In the genomic region with DNA sequence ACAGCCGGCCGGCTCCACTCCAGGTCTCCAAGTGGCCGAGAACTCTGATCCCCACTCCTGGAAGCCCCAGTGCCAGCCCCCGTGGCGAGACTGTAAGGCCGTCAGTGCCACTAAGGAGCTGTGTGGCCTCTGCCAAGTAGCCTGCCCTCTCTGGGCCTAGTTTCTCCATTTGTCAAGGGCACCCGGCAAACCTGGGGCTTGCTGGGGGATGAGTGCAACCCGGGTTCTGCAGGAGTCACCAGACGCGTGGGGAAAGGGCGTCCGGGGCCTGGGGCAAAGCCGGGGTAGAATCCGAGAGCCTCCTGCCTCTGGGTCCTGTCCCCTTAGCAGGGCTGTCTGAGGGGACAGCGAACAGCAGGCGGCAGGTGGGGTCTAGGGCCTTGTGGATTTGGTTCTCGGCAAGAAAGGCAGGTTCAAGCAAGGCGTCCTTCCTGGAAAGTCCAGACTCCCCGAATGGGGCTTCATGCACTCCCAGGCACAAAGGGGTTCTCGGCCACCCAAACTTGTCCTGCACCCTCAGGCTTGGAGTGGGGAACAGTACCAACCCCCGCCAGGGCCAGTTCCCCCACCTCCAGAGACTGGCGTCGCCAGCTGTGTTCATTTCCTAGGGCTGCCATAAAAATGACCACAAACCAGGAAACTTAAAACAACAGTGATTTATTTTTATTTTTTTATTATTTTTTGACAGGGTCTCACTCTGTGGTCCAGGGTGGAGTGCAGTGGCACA, we compare ENCODE assay signal across 23 cellular contexts. TPM values are rescaled to one million over a fixed set of nuclear protein-coding genes. Genes with fewer than 3 reads are reported as not detected.
DNase-seq lines count a peak whose midpoint lies in the region; ATAC-seq and TF ChIP-seq lines count a peak whose summit lies in the region.
"Had no signal": no experiment of that assay in that cellular context is flagged by ENCODE, and none has a peak within 500 bp of the region (broad histone marks: within the 10 kb centered on the region; RNA-seq: fewer than 3 reads in every experiment).

No MANE protein-coding gene starts in this region.

- H3K4me1 Mint-ChIP-seq in Caco-2 (ENCODE audit: low read depth, unreplicated experiment), result peaks cover 15% of the 10 kb centered on the region
- H3K4me1 Mint-ChIP-seq: activated CD4-positive, alpha-beta T cell treated with anti-CD3 and anti-CD28 coated beads, Interleukin-2, amount 10 ng/mL, durations not matched to agents 24 days and 14 days had no signal

- H3K4me1 ChIP-seq in Caco-2, result peaks cover 15% of the 10 kb centered on the region
- H3K4me1 ChIP-seq in NT2/D1 (ENCODE audit: insufficient read depth, insufficient read length), result peaks cover 50% of the 10 kb centered on the region
- peaks cover 47 to 50% of the 10 kb centered on the region in 2 experiments for H3K4me1 ChIP-seq in trophoblast cell (ENCODE audit: control insufficient read depth in 1 of 2, insufficient read depth in 2 of 2, low read length in 2 of 2)

- H3K27ac ChIP-seq in cingulate gyrus (ENCODE audit: low read depth, low read length), result peak overlapping the region; percentile 87
- no peak overlapping the region for H3K27ac ChIP-seq in trophoblast cell (ENCODE audit: low read depth, low read length)

- intact Hi-C loops in Caco-2 (cut with micrococcal nuclease; ENCODE audit: unreplicated experiment), result no loop called here

- CTCF ChIA-PET in Caco-2 (lab: Charles Lee), result interaction anchor here (0.5 kb wide), 1 partner anchor 334 kb away, joined by 3 read pairs; no protein-coding TSS in a partner anchor

- no peaks in the 10 kb centered on the region for H3K9me3 Mint-ChIP-seq in Caco-2 (ENCODE audit: unreplicated experiment)
- H3K9me3 Mint-ChIP-seq: activated CD4-positive, alpha-beta T cell treated with anti-CD3 and anti-CD28 coated beads, Interleukin-2, amount 10 ng/mL, durations not matched to agents 24 days and 14 days; activated naive CD8-positive, alpha-beta T cell treated with anti-CD3 and anti-CD28 coated beads for 36 hours; activated T-helper 17 cell treated with anti-CD3 and anti-CD28 coated beads, Interleukin-2, amount 50 U/mL, for 72 hours; immature natural killer cell had no signal

- peaks cover 20% of the 10 kb centered on the region for H3K79me1 ChIP-seq in trophoblast cell (ENCODE audit: low read length)

- no peak overlapping the region for H3K14ac ChIP-seq in trophoblast cell (ENCODE audit: low read length)

- no peak overlapping the region for H3K4me3 ChIP-seq in Caco-2 (ENCODE audit: low read depth, low read length)
- no peak overlapping the region for H3K4me3 ChIP-seq in NT2/D1 (ENCODE audit: insufficient read length, low read depth)
- no peak overlapping the region for H3K4me3 ChIP-seq in trophoblast cell (ENCODE audit: low read depth, low read length)
- H3K4me3 ChIP-seq: left lung, right atrium auricular region, thyroid gland had no signal

- no peak overlapping the region for H4K8ac ChIP-seq in trophoblast cell (ENCODE audit: low read depth, low read length)

- peak overlapping the region; percentile 75 for H3K27ac Mint-ChIP-seq in Caco-2 (ENCODE audit: unreplicated experiment)
- H3K27ac Mint-ChIP-seq: activated CD4-positive, alpha-beta T cell treated with anti-CD3 and anti-CD28 coated beads, Interleukin-2, amount 10 ng/mL, durations not matched to agents 24 days and 14 days; activated CD8-positive, alpha-beta memory T cell treated with anti-CD3 and anti-CD28 coated beads, Interleukin-2, amount 10 ng/mL, durations not matched to agents 7 days and 5 days; activated naive CD8-positive, alpha-beta T cell treated with anti-CD3 and anti-CD28 coated beads for 36 hours; activated T-helper 17 cell treated with anti-CD3 and anti-CD28 coated beads, Interleukin-2, amount 50 U/mL, for 72 hours had no signal

- H3K36me3 ChIP-seq in Caco-2 (ENCODE audit: control insufficient read depth, insufficient read depth, low read length), result peaks cover 3% of the 10 kb centered on the region; the same call in 1 of the 2 replicates
- H3K36me3 ChIP-seq in NT2/D1 (ENCODE audit: insufficient read depth, insufficient read length, low read length), result peaks cover 28% of the 10 kb centered on the region
- H3K36me3 ChIP-seq in trophoblast cell (ENCODE audit: control insufficient read depth in 1 of 2, insufficient read depth in 2 of 2, low read length in 2 of 2), result peaks cover 2 to 6% of the 10 kb centered on the region in 2 experiments
- H3K36me3 ChIP-seq: right atrium auricular region, thyroid gland had no signal

- no peak overlapping the region for H3K4me2 ChIP-seq in trophoblast cell (ENCODE audit: low read length)

- H3K79me2 ChIP-seq in trophoblast cell (ENCODE audit: control insufficient read depth, insufficient read depth, low read length, poor library complexity), result peaks cover 14% of the 10 kb centered on the region

- no peak overlapping the region for H2AFZ ChIP-seq in trophoblast cell (ENCODE audit: insufficient read depth, low read length, poor library complexity)

- POLR2A ChIA-PET in Caco-2 (lab: Charles Lee), result no interaction called here

- no peak overlapping the region for H2BK5ac ChIP-seq in trophoblast cell (ENCODE audit: low read depth, low read length, poor library complexity)

- DNase-seq in Caco-2, result no peak
- DNase-seq in NT2/D1 (ENCODE audit: low read depth, low spot score), result no peak
- DNase-seq in trophoblast cell, result no peak
- DNase-seq in activated CD4-positive, CD25-positive, alpha-beta regulatory T cell (lab: John Stamatoyannopoulos, UW), result no peak
- no peak for DNase-seq in GM19240 (ENCODE audit: insufficient read length, low spot score)
- DNase-seq: activated CD4-positive, alpha-beta T cell treated with anti-CD3 and anti-CD28 coated beads, Interleukin-2, amount 10 ng/mL, durations not matched to agents 24 days and 14 days; activated CD8-positive, alpha-beta memory T cell treated with anti-CD3 and anti-CD28 coated beads, Interleukin-2, amount 10 ng/mL, durations not matched to agents 7 days and 5 days; activated naive CD8-positive, alpha-beta T cell treated with anti-CD3 and anti-CD28 coated beads for 36 hours; cortex of kidney; DMS 273 treated with DMSO at 0.1 percent for 48 hours; immature natural killer cell; KG1; left lung; NCI-H1930; NCI-H345; NK-92 treated with Interleukin-12 subunit alpha and Interleukin-12 subunit beta, amount 100 ng/mL, for 24 hours; stimulated activated CD4-positive, alpha-beta T cell treated with anti-CD3 and anti-CD28 coated beads, Interleukin-15, amount 100 ng/mL, for 24 hours; thyroid gland had no signal

- no peaks in the 10 kb centered on the region for H3K9me3 ChIP-seq in Caco-2
- no peaks in the 10 kb centered on the region for H3K9me3 ChIP-seq in NT2/D1 (ENCODE audit: insufficient read depth, low read length)
- H3K9me3 ChIP-seq in trophoblast cell (ENCODE audit: insufficient read depth, low read depth, low read length), result peaks cover 3% of the 10 kb centered on the region
- H3K9me3 ChIP-seq: left lung, right atrium auricular region, thyroid gland had no signal

- no TSS peak for BruUV-seq in Caco-2 (replicated peaks; lab: Mats Ljungman, UMichigan)

- H3K27me3 ChIP-seq in Caco-2 (replicated peaks; ENCODE audit: control insufficient read depth, insufficient read depth, low read length) (no peaks in the 10 kb centered on the region), NT2/D1 (ENCODE audit: insufficient read depth, insufficient read length) (no peaks in the 10 kb centered on the region), trophoblast cell (ENCODE audit: insufficient read depth, low read length) (no peaks in the 10 kb centered on the region)
- H3K27me3 ChIP-seq: left lung, right atrium auricular region, thyroid gland had no signal

- H3K27me3 Mint-ChIP-seq in Caco-2 (ENCODE audit: insufficient read depth, unreplicated experiment), result no peaks in the 10 kb centered on the region
- H3K27me3 Mint-ChIP-seq: activated CD4-positive, alpha-beta T cell treated with anti-CD3 and anti-CD28 coated beads, Interleukin-2, amount 10 ng/mL, durations not matched to agents 24 days and 14 days; activated CD8-positive, alpha-beta memory T cell treated with anti-CD3 and anti-CD28 coated beads, Interleukin-2, amount 10 ng/mL, durations not matched to agents 7 days and 5 days; activated naive CD8-positive, alpha-beta T cell treated with anti-CD3 and anti-CD28 coated beads for 36 hours; activated T-helper 17 cell treated with anti-CD3 and anti-CD28 coated beads, Interleukin-2, amount 50 U/mL, for 72 hours had no signal

- no peak overlapping the region for H3K23ac ChIP-seq in trophoblast cell (ENCODE audit: low read length)

- no peak overlapping the region for H4K91ac ChIP-seq in trophoblast cell (ENCODE audit: low read depth, low read length)

- no CpG with 5 or more reads among the region's 23 CpGs for WGBS in trophoblast cell (ENCODE audit: extremely low coverage, insufficient coverage, insufficient read length)

- no peak overlapping the region for H2BK12ac ChIP-seq in trophoblast cell (ENCODE audit: low read length)

- no peak overlapping the region for H4K12ac ChIP-seq in trophoblast cell (ENCODE audit: low read depth, low read length)

- H3K36me3 Mint-ChIP-seq in Caco-2 (ENCODE audit: insufficient read depth, unreplicated experiment), result peaks cover 35% of the 10 kb centered on the region

- no peak for ATAC-seq in GM21526 (IDR thresholded peaks at IDR 0.05; ENCODE audit: low FRiP score, unreplicated experiment)
- ATAC-seq in HG03139 (IDR thresholded peaks at IDR 0.05; ENCODE audit: unreplicated experiment), result no peak
- ATAC-seq: activated CD8-positive, alpha-beta memory T cell treated with anti-CD3 and anti-CD28 coated beads, Interleukin-2, amount 10 ng/mL, durations not matched to agents 7 days and 5 days; activated T-helper 17 cell treated with anti-CD3 and anti-CD28 coated beads, Interleukin-2, amount 50 U/mL, for 72 hours; left lung had no signal

- H2BK120ac ChIP-seq in trophoblast cell (ENCODE audit: insufficient read depth, low read length, poor library complexity), result no peak overlapping the region

- no peak overlapping the region for H3K4me3 Mint-ChIP-seq in Caco-2 (ENCODE audit: unreplicated experiment)
- H3K4me3 Mint-ChIP-seq: activated CD4-positive, alpha-beta T cell treated with anti-CD3 and anti-CD28 coated beads, Interleukin-2, amount 10 ng/mL, durations not matched to agents 24 days and 14 days; activated CD8-positive, alpha-beta memory T cell treated with anti-CD3 and anti-CD28 coated beads, Interleukin-2, amount 10 ng/mL, durations not matched to agents 7 days and 5 days; activated naive CD8-positive, alpha-beta T cell treated with anti-CD3 and anti-CD28 coated beads for 36 hours; activated T-helper 17 cell treated with anti-CD3 and anti-CD28 coated beads, Interleukin-2, amount 50 U/mL, for 72 hours; immature natural killer cell had no signal

- H2AK5ac ChIP-seq in trophoblast cell (ENCODE audit: low read length), result no peak overlapping the region

- H3K9ac ChIP-seq in NT2/D1 (ENCODE audit: insufficient read length, low read depth) (peak overlapping the region; percentile 9), trophoblast cell (ENCODE audit: low read length) (no peak overlapping the region)

- H3K4ac ChIP-seq in trophoblast cell (ENCODE audit: low read depth, low read length), result no peak overlapping the region

- peak overlapping the region; percentile 31 for H3K18ac ChIP-seq in trophoblast cell (ENCODE audit: low read length)

- TF ChIP-seq CTCF in Caco-2 (IDR thresholded peaks at IDR 0.05; ENCODE audit: insufficient read depth in 1 of 2, low read depth in 1 of 2, low read length in 1 of 2, severe bottlenecking in 1 of 2, unreplicated experiment in 1 of 2), result no peak

RNA-seq across cellular contexts. Expression of a gene that starts 56.0 kb away (rescaled TPM):
- total RNA-seq in Caco-2 (2022), result 243 and 250 TPM in 2 replicates
- 147 and 153 TPM in 2 replicates for polyA plus RNA-seq in trophoblast cell (2013)
